12 cellular contexts compared by ENCODE assay signal in the genomic region with DNA sequence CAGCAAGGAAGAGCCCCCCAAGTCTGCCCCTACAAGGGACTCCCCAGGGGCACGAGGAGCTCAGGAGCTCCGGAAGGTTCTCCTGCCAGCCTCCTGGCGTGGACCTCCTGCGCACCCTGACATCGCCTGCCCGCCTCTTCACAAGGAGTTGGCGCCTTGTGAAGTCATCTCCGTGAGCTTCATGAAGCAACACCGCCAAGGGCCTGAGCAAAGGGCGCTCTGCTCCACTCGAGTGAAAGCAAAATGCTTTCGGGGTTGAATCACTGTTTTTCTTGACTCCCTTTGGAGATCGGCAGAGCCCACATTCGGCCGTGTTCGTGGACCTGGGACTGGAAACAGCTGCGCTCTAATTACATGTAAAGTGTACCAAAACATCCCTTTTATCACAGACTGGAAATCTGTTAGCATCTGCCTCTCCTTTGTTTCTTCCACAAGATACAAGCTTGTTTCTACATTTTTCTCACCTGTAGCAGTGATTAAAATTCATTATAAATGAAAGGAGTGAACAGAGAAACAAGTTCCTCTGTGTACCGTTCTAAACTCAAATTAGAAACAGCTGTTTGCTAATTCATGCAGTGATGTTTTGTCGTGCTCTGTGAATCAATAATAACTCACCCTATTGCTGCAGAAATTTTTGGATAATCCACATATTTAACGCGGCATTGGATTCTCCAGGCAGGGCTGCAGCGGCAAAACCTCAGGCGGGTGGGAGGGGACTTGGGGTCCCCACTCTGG.
DNase-seq lines count a peak whose midpoint lies in the region; ATAC-seq and TF ChIP-seq lines count a peak whose summit lies in the region.
"Had no signal": no experiment of that assay in that cellular context is flagged by ENCODE, and none has a peak within 500 bp of the region (broad histone marks: within the 10 kb centered on the region; RNA-seq: fewer than 3 reads in every experiment).

No MANE protein-coding gene starts in this region.

- H2AFZ ChIP-seq in H9 (ENCODE audit: low read length): no peak overlapping the region

- no CpG with 5 or more reads among the region's 23 CpGs for WGBS in H9 (ENCODE audit: extremely low coverage, insufficient read length, low lambda C conversion rate)

- H3K27ac Mint-ChIP-seq in H9: no peak overlapping the region; a peak in 2 of 7 replicates
- no peak overlapping the region for H3K27ac Mint-ChIP-seq in chondrocyte (ENCODE audit: unreplicated experiment)
- H3K27ac Mint-ChIP-seq: activated naive CD4-positive, alpha-beta T cell treated with anti-CD3 and anti-CD28 coated beads, Interleukin-2, amount 10 ng/mL, durations not matched to agents 7 days and 5 days had no signal

- H3K23me2 ChIP-seq in H9 (ENCODE audit: insufficient read length, low read depth, low read length, poor library complexity, severe bottlenecking): no peaks in the 10 kb centered on the region

- H3K4me1 ChIP-seq in H9 (ENCODE audit: insufficient read depth, low read length): no peaks in the 10 kb centered on the region
- H3K4me1 ChIP-seq in skeletal muscle tissue (ENCODE audit: control insufficient read depth in 3 of 3, insufficient read depth in 3 of 3, low read length in 3 of 3): peaks cover 0 to 5% (median 4%) of the 10 kb centered on the region in 3 donors

- no peak for ATAC-seq in HG03520 (IDR thresholded peaks at IDR 0.05; ENCODE audit: unreplicated experiment)

- peaks cover 4% of the 10 kb centered on the region for H3K9me3 ChIP-seq in H9 (ENCODE audit: control insufficient read depth, low read depth, low read length)
- H3K9me3 ChIP-seq in skeletal muscle tissue (ENCODE audit: control insufficient read depth in 3 of 3, low read length in 3 of 3): peaks cover 0 to 6% (median 0%) of the 10 kb centered on the region in 3 donors

- no peaks in the 10 kb centered on the region for H3K36me3 ChIP-seq in skeletal muscle tissue (ENCODE audit: control insufficient read depth in 3 of 3, insufficient read depth in 3 of 3, low read length in 3 of 3)

- H2BK20ac ChIP-seq in H9 (ENCODE audit: low read depth, low read length, poor library complexity, severe bottlenecking): no peak overlapping the region

- 0 out of 2 replicates have a peak overlapping the region, but pooled peaks have one; percentile 56 for H3K14ac ChIP-seq in H9 (ENCODE audit: insufficient read depth, low read length)

- no peak overlapping the region for H3K18ac ChIP-seq in H9 (ENCODE audit: insufficient read length, low read depth, low read length)

- H4K20me1 ChIP-seq in H9 (ENCODE audit: control insufficient read depth, insufficient read depth, insufficient read length): no peaks in the 10 kb centered on the region

- no peak overlapping the region for H3K4ac ChIP-seq in H9 (ENCODE audit: low read depth, low read length)

- H2BK5ac ChIP-seq in H9 (ENCODE audit: insufficient read length, low read length): no peak overlapping the region

- H3K4me2 ChIP-seq in H9 (ENCODE audit: insufficient read depth, insufficient read length, low read length): no peak overlapping the region
- H3K4me2 ChIP-seq: smooth muscle cell had no signal

- H2AK5ac ChIP-seq in H9 (ENCODE audit: insufficient read length, low read length): no peak overlapping the region

- H3K4me3 ChIP-seq in skeletal muscle tissue (ENCODE audit: low read length in 3 of 3): no peak overlapping the region
- H3K4me3 ChIP-seq: smooth muscle cell had no signal

- H3K36me3 Mint-ChIP-seq in H9 (ENCODE audit: insufficient read depth in 1 of 3, low read depth in 3 of 3): peaks cover 12 to 19% (median 14%) of the 10 kb centered on the region in 3 experiments
- peaks cover 9% of the 10 kb centered on the region for H3K36me3 Mint-ChIP-seq in chondrocyte (ENCODE audit: low read depth)
- H3K36me3 Mint-ChIP-seq: activated naive CD4-positive, alpha-beta T cell treated with anti-CD3 and anti-CD28 coated beads, Interleukin-2, amount 10 ng/mL, durations not matched to agents 7 days and 5 days had no signal

- H4K91ac ChIP-seq in H9 (ENCODE audit: insufficient read length, low read depth, low read length): no peak overlapping the region

- TF ChIP-seq CTCF in H9 (conservative IDR thresholded peaks at IDR 0.05): no peak
- TF ChIP-seq CTCF in chondrocyte (IDR thresholded peaks at IDR 0.05): no peak

- no peak overlapping the region for H4K5ac ChIP-seq in H9 (ENCODE audit: insufficient read length, low read depth, low read length)

- H3K56ac ChIP-seq in H9 (ENCODE audit: insufficient read length, low read depth, low read length): no peak overlapping the region

- peaks cover 5 to 20% of the 10 kb centered on the region in 2 experiments for H3K4me1 Mint-ChIP-seq in H9
- peaks cover 13% of the 10 kb centered on the region for H3K4me1 Mint-ChIP-seq in chondrocyte (ENCODE audit: low read depth)
- H3K4me1 Mint-ChIP-seq: activated naive CD4-positive, alpha-beta T cell treated with anti-CD3 and anti-CD28 coated beads, Interleukin-2, amount 10 ng/mL, durations not matched to agents 7 days and 5 days had no signal

- H3K9me3 Mint-ChIP-seq in H9 (peaks cover 14 to 18% of the 10 kb centered on the region in 2 experiments), chondrocyte (ENCODE audit: low read depth) (peaks cover 13% of the 10 kb centered on the region)

- H3K4me3 Mint-ChIP-seq in H9 (no peak overlapping the region), chondrocyte (ENCODE audit: unreplicated experiment) (no peak overlapping the region)
- H3K4me3 Mint-ChIP-seq: activated naive CD4-positive, alpha-beta T cell treated with anti-CD3 and anti-CD28 coated beads, Interleukin-2, amount 10 ng/mL, durations not matched to agents 7 days and 5 days had no signal

- no peak for DNase-seq in H9
- peak; percentile 79 for DNase-seq in chondrocyte (ENCODE audit: low spot score)
- DNase-seq in left kidney (ENCODE audit: low read depth, low spot score): peak; percentile 74
- no peak for DNase-seq in activated CD4-positive, alpha-beta T cell treated with anti-CD3 and anti-CD28 coated beads for 4 hours
- no peak for DNase-seq in activated CD4-positive, alpha-beta T cell treated with anti-CD3 and anti-CD28 coated beads, Interleukin-2, amount 50 U/mL, for 4 hours
- DNase-seq: activated CD4-positive, CD25-positive, alpha-beta regulatory T cell treated with anti-CD3 and anti-CD28 coated beads, Interleukin-2, amount 50 U/mL, for 72 hours; activated naive CD4-positive, alpha-beta T cell treated with anti-CD3 and anti-CD28 coated beads, Interleukin-2, amount 10 ng/mL, durations not matched to agents 7 days and 5 days; GDM1; RPMI8226 had no signal

- H3K27me3 ChIP-seq in H9 (ENCODE audit: insufficient read depth, low read length) (no peaks in the 10 kb centered on the region), skeletal muscle tissue (ENCODE audit: control insufficient read depth in 3 of 3, insufficient read depth in 3 of 3, low read length in 3 of 3) (no peaks in the 10 kb centered on the region)

- H2BK15ac ChIP-seq in H9 (ENCODE audit: low read depth, low read length): no peak overlapping the region

- no peak overlapping the region for H2BK120ac ChIP-seq in H9 (ENCODE audit: low read depth, low read length, poor library complexity, severe bottlenecking)

- no peak overlapping the region for H3K27ac ChIP-seq in H9 (ENCODE audit: insufficient read length, low read depth, low read length)
- peak overlapping the region; percentile 6 for H3K27ac ChIP-seq in skeletal muscle tissue (ENCODE audit: low read depth, low read length)

- H3K23ac ChIP-seq in H9 (ENCODE audit: insufficient read length, low read depth, low read length): no peak overlapping the region

- no peak overlapping the region for H4K8ac ChIP-seq in H9 (replicated peaks; ENCODE audit: insufficient read length, low read depth, low read length)

- no peak overlapping the region for H3K9ac ChIP-seq in H9 (ENCODE audit: extremely low read depth, insufficient read length, low read length)
- H3K9ac ChIP-seq in skeletal muscle tissue (ENCODE audit: low read depth in 1 of 3, low read length in 3 of 3): no peak overlapping the region

- H3K27me3 Mint-ChIP-seq in H9 (ENCODE audit: low read depth) (peaks cover 2% of the 10 kb centered on the region; the same call in 1 of the 2 replicates), chondrocyte (ENCODE audit: low read depth) (no peaks in the 10 kb centered on the region)

- no peak overlapping the region for H3T11ph ChIP-seq in H9 (ENCODE audit: low read length)

- H3K79me1 ChIP-seq in H9 (ENCODE audit: insufficient read depth, low read depth, low read length, poor library complexity, severe bottlenecking): no peaks in the 10 kb centered on the region

- H2BK12ac ChIP-seq in H9 (ENCODE audit: insufficient read length, low read depth, low read length): no peak overlapping the region

- H3K79me2 ChIP-seq in H9 (ENCODE audit: insufficient read depth, low read length): no peaks in the 10 kb centered on the region

Comparison
In these comparisons a context has a peak if more than half of its experiments do, and no peak if none do; other contexts are left out.
1. DNase-seq: peak in chondrocyte (single experiment) and left kidney (single experiment); none in H9 (single experiment), activated CD4-positive, alpha-beta T cell treated with anti-CD3 and anti-CD28 coated beads for 4 hours (0 of 2) and activated CD4-positive, alpha-beta T cell treated with anti-CD3 and anti-CD28 coated beads, Interleukin-2, amount 50 U/mL, for 4 hours (0 of 2).